In genomic region chr10:112926906-112927688, GRCh38 we compare ENCODE assay signal across 22 cellular contexts.
"Had no signal": no experiment of that assay in that cellular context is flagged by ENCODE, and none has a peak within 500 bp of the region (broad histone marks: within the 10 kb centered on the region; RNA-seq: fewer than 3 reads in every experiment).

No MANE protein-coding gene starts in this region.

- H3K4me1 Mint-ChIP-seq: activated naive CD4-positive, alpha-beta T cell treated with anti-CD3 and anti-CD28 coated beads, Interleukin-2, amount 50 U/mL, for 24 hours; brain; stimulated activated effector memory CD8-positive, alpha-beta T cell treated with anti-CD3 and anti-CD28 coated beads, Interleukin-12 subunit alpha, Interleukin-12 subunit beta, amount 100 ng/mL, for 72 hours; stimulated activated naive CD8-positive, alpha-beta T cell treated with anti-CD3 and anti-CD28 coated beads, Interleukin-15, amount 100 ng/mL, for 72 hours had no signal

- H3K27ac ChIP-seq: parathyroid adenoma, tibial artery, WERI-Rb-1 had no signal

- H3K4me1 ChIP-seq: parathyroid adenoma, tibial artery had no signal

- H3K36me3 ChIP-seq: tibial artery, WERI-Rb-1 had no signal

- H3K4me3 Mint-ChIP-seq: activated naive CD4-positive, alpha-beta T cell treated with anti-CD3 and anti-CD28 coated beads, Interleukin-2, amount 50 U/mL, for 24 hours; brain; natural killer cell treated with Interleukin-12 subunit alpha and Interleukin-12 subunit beta and Interleukin-15 and Interleukin-18, amount 100 ng/mL, for 72 hours; stimulated activated effector memory CD8-positive, alpha-beta T cell treated with anti-CD3 and anti-CD28 coated beads, Interleukin-12 subunit alpha, Interleukin-12 subunit beta, amount 100 ng/mL, for 72 hours; stimulated activated naive CD8-positive, alpha-beta T cell treated with anti-CD3 and anti-CD28 coated beads, Interleukin-15, amount 100 ng/mL, for 72 hours; T-helper 1 cell treated with Interleukin-12 subunit alpha and Interleukin-12 subunit beta and Interleukin-4 antibody, amounts not matched to agents 30 μg/mL and 1 μg/mL, for 36 hours had no signal

- H3K27me3 ChIP-seq: tibial artery had no signal

- ATAC-seq: natural killer cell treated with Interleukin-12 subunit alpha and Interleukin-12 subunit beta and Interleukin-15 and Interleukin-18, amount 100 ng/mL, for 72 hours; sciatic nerve; stimulated activated effector memory CD8-positive, alpha-beta T cell treated with anti-CD3 and anti-CD28 coated beads, Interleukin-12 subunit alpha, Interleukin-12 subunit beta, amount 100 ng/mL, for 72 hours; stimulated activated naive CD8-positive, alpha-beta T cell treated with anti-CD3 and anti-CD28 coated beads, Interleukin-15, amount 100 ng/mL, for 72 hours had no signal

- H3K27me3 Mint-ChIP-seq: brain; stimulated activated naive CD8-positive, alpha-beta T cell treated with anti-CD3 and anti-CD28 coated beads, Interleukin-15, amount 100 ng/mL, for 72 hours had no signal

- H2AFZ ChIP-seq: parathyroid adenoma had no signal

- H3K36me3 Mint-ChIP-seq: natural killer cell treated with Interleukin-12 subunit alpha and Interleukin-12 subunit beta and Interleukin-15 and Interleukin-18, amount 100 ng/mL, for 72 hours; stimulated activated effector memory CD8-positive, alpha-beta T cell treated with anti-CD3 and anti-CD28 coated beads, Interleukin-12 subunit alpha, Interleukin-12 subunit beta, amount 100 ng/mL, for 72 hours had no signal

- H3K27ac Mint-ChIP-seq: activated naive CD4-positive, alpha-beta T cell treated with anti-CD3 and anti-CD28 coated beads, Interleukin-2, amount 50 U/mL, for 24 hours; brain; natural killer cell treated with Interleukin-12 subunit alpha and Interleukin-12 subunit beta and Interleukin-15 and Interleukin-18, amount 100 ng/mL, for 72 hours; stimulated activated effector memory CD8-positive, alpha-beta T cell treated with anti-CD3 and anti-CD28 coated beads, Interleukin-12 subunit alpha, Interleukin-12 subunit beta, amount 100 ng/mL, for 72 hours; stimulated activated naive CD8-positive, alpha-beta T cell treated with anti-CD3 and anti-CD28 coated beads, Interleukin-15, amount 100 ng/mL, for 72 hours; T-helper 1 cell treated with Interleukin-12 subunit alpha and Interleukin-12 subunit beta and Interleukin-4 antibody, amounts not matched to agents 30 μg/mL and 1 μg/mL, for 36 hours had no signal

- H3K79me2 ChIP-seq: parathyroid adenoma had no signal

- H3K9me3 Mint-ChIP-seq: natural killer cell treated with Interleukin-12 subunit alpha and Interleukin-12 subunit beta and Interleukin-15 and Interleukin-18, amount 100 ng/mL, for 72 hours; T-helper 1 cell treated with Interleukin-12 subunit alpha and Interleukin-12 subunit beta and Interleukin-4 antibody, amounts not matched to agents 30 μg/mL and 1 μg/mL, for 36 hours had no signal

- DNase-seq: activated CD4-positive, alpha-beta T cell treated with anti-CD3 and anti-CD28 coated beads for 1 hour; activated CD4-positive, alpha-beta T cell treated with anti-CD3 and anti-CD28 coated beads, Interleukin-2, amount 50 U/mL, for 1 hour; activated gamma-delta T cell treated with Interleukin-2 at 50 U/mL for 16 hours; activated T-cell treated with anti-CD3 and anti-CD28 coated beads, Interleukin-2, amount 50 U/mL, for 1 hour; anterior cingulate cortex; caudate nucleus; dermis blood vessel endothelial cell; effector CD8-positive, alpha-beta T cell; foreskin melanocyte; midbrain; small intestine; stimulated activated CD4-positive, alpha-beta T cell treated with anti-CD3 and anti-CD28 coated beads, Interleukin-2, amount 100 ng/mL, for 24 hours; stimulated activated naive CD8-positive, alpha-beta T cell treated with anti-CD3 and anti-CD28 coated beads, Interleukin-15, amount 100 ng/mL, for 72 hours; WERI-Rb-1 had no signal

- H3K4me3 ChIP-seq: tibial artery had no signal
